In genomic region chr3:190055773-190056172, GRCh38 we compare ENCODE assay signal across 26 cellular contexts.
DNase-seq lines count a peak whose midpoint lies in the region; ATAC-seq and TF ChIP-seq lines count a peak whose summit lies in the region.
"Had no signal": no experiment of that assay in that cellular context is flagged by ENCODE, and none has a peak within 500 bp of the region (broad histone marks: within the 10 kb centered on the region; RNA-seq: fewer than 3 reads in every experiment).

No MANE protein-coding gene starts in this region.

- H3K4me2 ChIP-seq in IMR-90 (ENCODE audit: low read depth, low read length) = no peak overlapping the region
- H3K4me2 ChIP-seq in smooth muscle cell = no peak overlapping the region
- H3K4me2 ChIP-seq in MM.1S (ENCODE audit: low read depth, low read length) = no peak overlapping the region
- H3K4me2 ChIP-seq: BLaER1 had no signal

- H3K27me3 ChIP-seq in IMR-90 (ENCODE audit: control insufficient read depth, insufficient read depth, low read length) = no peaks in the 10 kb centered on the region
- H3K27me3 ChIP-seq in smooth muscle cell (ENCODE audit: low read depth) = no peaks in the 10 kb centered on the region
- H3K27me3 ChIP-seq in MM.1S (replicated peaks; ENCODE audit: insufficient read depth, low read length) = no peaks in the 10 kb centered on the region
- H3K27me3 ChIP-seq in uterus = no peaks in the 10 kb centered on the region
- H3K27me3 ChIP-seq: BLaER1, SJCRH30 had no signal

- H3K14ac ChIP-seq in IMR-90 (replicated peaks; ENCODE audit: low read depth, low read length) = 0 out of 2 replicates have a peak overlapping the region, but pooled peaks have one; percentile 71

- BruUV-seq in IMR-90 (replicated peaks; lab: Mats Ljungman, UMichigan) = no TSS peak

- H3K79me1 ChIP-seq in IMR-90 (ENCODE audit: low read depth in 1 of 2, low read length in 2 of 2) = peaks cover 21 to 59% of the 10 kb centered on the region in 2 experiments

- 0 out of 2 replicates have a peak overlapping the region, but pooled peaks have one; percentile 14 for H2BK20ac ChIP-seq in IMR-90 (ENCODE audit: low read depth, low read length)

- no CpG with 5 or more reads among the region's 4 CpGs for WGBS in IMR-90 (ENCODE audit: extremely low coverage in 2 of 2, insufficient read length in 1 of 2), 2 experiments
- WGBS in smooth muscle cell (ENCODE audit: low lambda C conversion rate) = 96% methylated on average over 4 of the region's 4 CpGs

- peak overlapping the region; percentile 40; the same call in 1 of the 2 replicates for H3K4ac ChIP-seq in IMR-90 (ENCODE audit: low read depth, low read length)

- no peaks in the 10 kb centered on the region for H3K36me3 ChIP-seq in IMR-90 (ENCODE audit: control insufficient read depth, insufficient read depth, low read length)
- no peaks in the 10 kb centered on the region for H3K36me3 ChIP-seq in smooth muscle cell (ENCODE audit: low read depth)
- H3K36me3 ChIP-seq in MM.1S (replicated peaks; ENCODE audit: insufficient read depth, low read length) = no peaks in the 10 kb centered on the region
- no peaks in the 10 kb centered on the region for H3K36me3 ChIP-seq in uterus
- H3K36me3 ChIP-seq: BLaER1, SJCRH30 had no signal

- H3K23ac ChIP-seq in IMR-90 (ENCODE audit: low read depth, low read length) = no peak overlapping the region

- POLR2A ChIA-PET in IMR-90 (lab: Charles Lee; ENCODE audit: unreplicated experiment) = no interaction called here

- H4K5ac ChIP-seq in IMR-90 (ENCODE audit: low read depth, low read length) = no peak overlapping the region

- CTCF ChIA-PET in IMR-90 (lab: Yijun Ruan, JAX) = interaction anchor here (0.7 kb wide), 1 partner anchor 646 kb away, joined by 3 read pairs; no protein-coding TSS in a partner anchor

- H3K18ac ChIP-seq in IMR-90 (ENCODE audit: low read depth, low read length) = no peak overlapping the region

- H3K79me2 ChIP-seq in smooth muscle cell (ENCODE audit: low read depth) = no peaks in the 10 kb centered on the region
- no peaks in the 10 kb centered on the region for H3K79me2 ChIP-seq in MM.1S (ENCODE audit: low read length)

- H2AK5ac ChIP-seq in IMR-90 (ENCODE audit: low read depth, low read length) = peak overlapping the region; percentile 17; the same call in 1 of the 2 replicates

- TF ChIP-seq POLR2A in IMR-90 (IDR thresholded peaks at IDR 0.05; ENCODE audit: low read depth, low read length) (no peak), uterus (IDR thresholded peaks at IDR 0.05) (no peak)

- H4K91ac ChIP-seq in IMR-90 (ENCODE audit: insufficient read depth, low read depth, low read length) = no peak overlapping the region; the same call in 1 of the 2 replicates

- no peaks in the 10 kb centered on the region for H3K27me3 Mint-ChIP-seq in chondrocyte (ENCODE audit: low read depth)
- H3K27me3 Mint-ChIP-seq in mesothelial cell of epicardium (ENCODE audit: low read depth) = no peaks in the 10 kb centered on the region
- peaks cover 22% of the 10 kb centered on the region for H3K27me3 Mint-ChIP-seq in progenitor cell of endocrine pancreas

- TF ChIP-seq CTCF in IMR-90 (conservative IDR thresholded peaks at IDR 0.05; ENCODE audit: low read depth, low read length) (no peak), chondrocyte (IDR thresholded peaks at IDR 0.05) (no peak), mesothelial cell of epicardium (IDR thresholded peaks at IDR 0.05; ENCODE audit: unreplicated experiment) (no peak), smooth muscle cell (IDR thresholded peaks at IDR 0.05; ENCODE audit: borderline replicate concordance, insufficient read depth, poor library complexity, severe bottlenecking) (no peak), MM.1S (IDR thresholded peaks at IDR 0.05; ENCODE audit: low read length) (no peak), progenitor cell of endocrine pancreas (IDR thresholded peaks at IDR 0.05; ENCODE audit: unreplicated experiment) (no peak), uterus (IDR thresholded peaks at IDR 0.05) (no peak)

- H3K4me1 Mint-ChIP-seq in chondrocyte (ENCODE audit: low read depth) = peaks cover 81% of the 10 kb centered on the region
- H3K4me1 Mint-ChIP-seq in mesothelial cell of epicardium = peaks cover 52% of the 10 kb centered on the region
- no peaks in the 10 kb centered on the region for H3K4me1 Mint-ChIP-seq in progenitor cell of endocrine pancreas (ENCODE audit: low read depth)
- H3K4me1 Mint-ChIP-seq: CD4-positive, CD25-positive, alpha-beta regulatory T cell had no signal

- H3K4me1 ChIP-seq in IMR-90 (ENCODE audit: control insufficient read depth, insufficient read depth, low read length) (peaks cover 21% of the 10 kb centered on the region), smooth muscle cell (ENCODE audit: low read depth) (peaks cover 40% of the 10 kb centered on the region), MM.1S (ENCODE audit: low read length) (no peaks in the 10 kb centered on the region), uterus (peaks cover 0 to 11% of the 10 kb centered on the region in 2 donors)
- H3K4me1 ChIP-seq: BLaER1 had no signal

- H3K9me3 Mint-ChIP-seq in chondrocyte (ENCODE audit: low read depth) (no peaks in the 10 kb centered on the region), mesothelial cell of epicardium (no peaks in the 10 kb centered on the region), progenitor cell of endocrine pancreas (ENCODE audit: low read depth) (no peaks in the 10 kb centered on the region)

- no peaks in the 10 kb centered on the region for H3K9me3 ChIP-seq in IMR-90 (ENCODE audit: control insufficient read depth, insufficient read depth, low read length)
- no peaks in the 10 kb centered on the region for H3K9me3 ChIP-seq in smooth muscle cell (replicated peaks; ENCODE audit: low read depth)
- H3K9me3 ChIP-seq in MM.1S (replicated peaks; ENCODE audit: insufficient read depth, low read length) = no peaks in the 10 kb centered on the region
- no peaks in the 10 kb centered on the region for H3K9me3 ChIP-seq in uterus
- H3K9me3 ChIP-seq: BLaER1, SJCRH30 had no signal

- 0 out of 3 replicates have a peak overlapping the region, but pooled peaks have one; percentile 41 for H2BK15ac ChIP-seq in IMR-90 (ENCODE audit: low read depth, low read length)

- H2AK9ac ChIP-seq in IMR-90 (replicated peaks; ENCODE audit: low read depth, low read length, poor library complexity) = no peak overlapping the region

- no peak overlapping the region for H4K8ac ChIP-seq in IMR-90 (ENCODE audit: low read depth in 2 of 2, low read length in 2 of 2)

- no peak overlapping the region for H3K56ac ChIP-seq in IMR-90 (ENCODE audit: extremely low read depth, insufficient read depth, low read length)

- no peak overlapping the region for H3K4me3 Mint-ChIP-seq in chondrocyte (ENCODE audit: unreplicated experiment)
- H3K4me3 Mint-ChIP-seq in mesothelial cell of epicardium = no peak overlapping the region
- no peak overlapping the region for H3K4me3 Mint-ChIP-seq in progenitor cell of endocrine pancreas (ENCODE audit: low read depth)
- H3K4me3 Mint-ChIP-seq: CD4-positive, CD25-positive, alpha-beta regulatory T cell had no signal

- H3K9ac ChIP-seq in IMR-90 (ENCODE audit: low read depth, low read length) = no peak overlapping the region
- no peak overlapping the region for H3K9ac ChIP-seq in smooth muscle cell (ENCODE audit: low read depth)
- no peak overlapping the region for H3K9ac ChIP-seq in MM.1S (ENCODE audit: low read length)
- H3K9ac ChIP-seq: BLaER1 had no signal

- H3K4me3 ChIP-seq in IMR-90 (ENCODE audit: insufficient read depth, low read depth, low read length) (no peak overlapping the region), smooth muscle cell (no peak overlapping the region), MM.1S (ENCODE audit: low read length) (no peak overlapping the region), uterus (no peak overlapping the region)
- H3K4me3 ChIP-seq: BLaER1, K562, SJCRH30 had no signal

- H3F3A ChIP-seq in smooth muscle cell (ENCODE audit: low read depth) = no peaks in the 10 kb centered on the region
- H3F3A ChIP-seq in MM.1S (ENCODE audit: insufficient read depth, low read length) = no peaks in the 10 kb centered on the region

- H3K36me3 Mint-ChIP-seq in chondrocyte (ENCODE audit: low read depth) (no peaks in the 10 kb centered on the region), mesothelial cell of epicardium (no peaks in the 10 kb centered on the region), progenitor cell of endocrine pancreas (ENCODE audit: insufficient read depth) (no peaks in the 10 kb centered on the region)
- H3K36me3 Mint-ChIP-seq: CD4-positive, CD25-positive, alpha-beta regulatory T cell had no signal

- H3K27ac ChIP-seq in IMR-90 (ENCODE audit: insufficient read depth, low read length) (no peak overlapping the region), smooth muscle cell (ENCODE audit: low read depth) (peak overlapping the region; percentile 80), MM.1S (ENCODE audit: low read length) (no peak overlapping the region), uterus (peak overlapping the region in 1 of 2 donors; percentile 21)
- H3K27ac ChIP-seq: BLaER1, SJCRH30 had no signal

- no peak overlapping the region for H2BK5ac ChIP-seq in IMR-90 (ENCODE audit: low read depth, low read length, poor library complexity, severe bottlenecking)

- intact Hi-C loops in IMR-90 (cut with micrococcal nuclease) (no loop called here), uterus (cut with DNase I; ENCODE audit: low total_unique reads) (no loop called here)

- TF ChIP-seq RAD21 in IMR-90 (IDR thresholded peaks at IDR 0.05; ENCODE audit: low read length) = no peak

- dilution Hi-C loops in IMR-90 (cut with HindIII; ENCODE audit: low sequenced_read_pairs, unreplicated experiment) = no loop called here

- peaks cover 15% of the 10 kb centered on the region for H3K9me1 ChIP-seq in IMR-90 (ENCODE audit: insufficient read depth, low read length)

- ATAC-seq in IMR-90 (ENCODE audit: low read depth) = no peak
- ATAC-seq: HepG2, K562, PC-3, Right ventricle myocardium inferior had no signal

- in situ Hi-C loops in IMR-90 (cut with MboI; ENCODE audit: low sequenced_read_pairs) = no loop called here

- H4K20me1 ChIP-seq in IMR-90 (ENCODE audit: insufficient read depth, low read length) = no peaks in the 10 kb centered on the region
- no peaks in the 10 kb centered on the region for H4K20me1 ChIP-seq in smooth muscle cell (ENCODE audit: low read depth)
- H4K20me1 ChIP-seq in MM.1S (ENCODE audit: insufficient read depth, low read length) = no peaks in the 10 kb centered on the region
- H4K20me1 ChIP-seq: BLaER1 had no signal

- no peak for DNase-seq in IMR-90
- no peak for DNase-seq in chondrocyte (ENCODE audit: low spot score)
- no peak for DNase-seq in mesothelial cell of epicardium (ENCODE audit: low spot score in 2 of 2, unreplicated experiment in 2 of 2)
- DNase-seq in smooth muscle cell (lab: John Stamatoyannopoulos, UW; ENCODE audit: unreplicated experiment) = no peak
- DNase-seq in MM.1S = no peak
- no peak for DNase-seq in progenitor cell of endocrine pancreas (ENCODE audit: low spot score, unreplicated experiment)
- no peak for DNase-seq in uterus
- DNase-seq: CD4-positive, CD25-positive, alpha-beta regulatory T cell; DMS53; H7; Kasumi-1; MV-4-11; NCI-H1105 treated with DMSO at 0.1 percent for 48 hours; NCI-H146; NCI-H1930; NCI-H2107; NCI-H446; NCI-H524 treated with DMSO at 0.1 percent for 48 hours; NCI-H82; NK-92 treated with Interleukin-12 subunit alpha and Interleukin-12 subunit beta, amount 100 ng/mL, for 24 hours; PC-3; SJCRH30 had no signal

- H2AFZ ChIP-seq in IMR-90 (replicated peaks; ENCODE audit: low read length, poor library complexity) (no peak overlapping the region), smooth muscle cell (ENCODE audit: low read depth) (peak overlapping the region; percentile 24), MM.1S (ENCODE audit: low read length) (no peak overlapping the region)

- peak overlapping the region; percentile 28 for H3K27ac Mint-ChIP-seq in chondrocyte (ENCODE audit: unreplicated experiment)
- peak overlapping the region; percentile 1 for H3K27ac Mint-ChIP-seq in mesothelial cell of epicardium
- no peak overlapping the region for H3K27ac Mint-ChIP-seq in progenitor cell of endocrine pancreas
- H3K27ac Mint-ChIP-seq: CD4-positive, CD25-positive, alpha-beta regulatory T cell had no signal

- no peak overlapping the region for H2BK120ac ChIP-seq in IMR-90 (ENCODE audit: low read depth, low read length)

- H3K9me2 ChIP-seq in MM.1S (replicated peaks; ENCODE audit: insufficient read depth, low read length) = no peaks in the 10 kb centered on the region
